1 cellular context compared by ENCODE assay signal in the genomic region with DNA sequence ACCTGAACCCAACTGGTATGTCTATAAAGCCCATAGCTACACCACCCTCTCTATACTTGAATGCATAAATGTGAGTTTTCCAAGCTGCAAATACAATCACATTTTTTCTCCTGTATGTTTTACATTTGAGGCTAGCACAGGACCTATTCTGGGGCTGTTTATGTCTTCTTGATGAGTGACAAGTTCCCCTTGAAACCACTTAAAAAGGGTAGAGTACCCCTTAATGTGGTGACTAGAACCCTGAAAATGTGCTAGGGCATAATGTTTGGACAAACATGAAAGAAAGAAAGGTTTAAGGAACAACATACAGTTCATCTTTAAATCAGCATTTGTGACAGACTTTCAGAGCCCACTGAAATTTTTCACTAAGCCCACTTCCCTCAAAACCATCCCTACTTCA.
TF ChIP-seq lines count a peak whose summit lies in the region.

No MANE protein-coding gene starts in this region.

TF ChIP-seq in endothelial cell of umbilical vein, 7 proteins besides CTCF, POLR2A, EP300 and RAD21:
- no peak for TF ChIP-seq POLR2AphosphoS5 (IDR thresholded peaks at IDR 0.05; ENCODE audit: insufficient read depth, low read depth, low read length)
- no peak for TF ChIP-seq MYC (IDR thresholded peaks at IDR 0.05; ENCODE audit: low read depth, low read length)
- no peak for TF ChIP-seq EZH2 (IDR thresholded peaks at IDR 0.05; ENCODE audit: borderline replicate concordance, low read depth, low read length, severe bottlenecking)
- TF ChIP-seq FOS (IDR thresholded peaks at IDR 0.05; ENCODE audit: borderline replicate concordance, insufficient read depth, low read length): no peak
- TF ChIP-seq JUN (IDR thresholded peaks at IDR 0.05; ENCODE audit: borderline replicate concordance, insufficient read depth, insufficient read length, low read depth): no peak
- TF ChIP-seq MAX (IDR thresholded peaks at IDR 0.05; ENCODE audit: insufficient read depth, insufficient read length): no peak
- TF ChIP-seq GATA2 (IDR thresholded peaks at IDR 0.05; ENCODE audit: insufficient read depth, insufficient read length, low read depth, low read length): no peak
